ENCODE assay signal across 22 cellular contexts in the genomic region with DNA sequence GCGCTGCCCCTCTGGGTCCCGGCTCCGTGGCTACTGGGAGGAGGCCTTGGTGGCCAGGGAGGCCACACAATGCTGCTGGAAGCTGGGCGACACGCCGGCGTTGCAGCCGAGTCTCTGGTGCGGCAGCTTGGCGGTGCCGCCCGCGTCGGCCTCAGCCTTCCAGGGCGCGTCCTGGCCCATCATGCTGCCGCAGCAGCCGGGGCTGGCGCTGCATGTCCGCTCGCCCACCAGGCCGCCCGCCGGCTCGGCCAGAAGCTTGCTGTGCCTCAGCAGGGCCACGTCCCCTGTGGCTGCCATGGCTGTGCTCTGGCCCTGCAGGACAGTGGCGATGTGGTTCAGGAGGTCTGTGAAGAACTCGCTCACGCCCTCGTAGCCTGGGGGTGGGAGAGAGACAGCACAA. TPM values are rescaled to one million over a fixed set of nuclear protein-coding genes. Genes with fewer than 3 reads are reported as not detected.
A peak's percentile ranks its signal among the peaks of the same experiment; 100 is the strongest.
DNase-seq lines count a peak whose midpoint lies in the region; ATAC-seq and TF ChIP-seq lines count a peak whose summit lies in the region.
"Had no signal": no experiment of that assay in that cellular context is flagged by ENCODE, and none has a peak within 500 bp of the region (broad histone marks: within the 10 kb centered on the region; RNA-seq: fewer than 3 reads in every experiment).

No MANE protein-coding gene starts in this region.

- H3K27ac ChIP-seq in HEK293 (ENCODE audit: extremely low read depth, low read depth, low read length) (no peak overlapping the region), temporal lobe (ENCODE audit: low read depth, low read length) (peak overlapping the region; percentile 6), gastrocnemius medialis (no peak overlapping the region)
- H3K27ac ChIP-seq: A549 had no signal

- CTCF ChIA-PET in HEK293 (lab: Yijun Ruan, JAX), result interaction anchor here (1.3 kb wide), 1 partner anchor 172 kb away, joined by 3 read pairs; no protein-coding TSS in a partner anchor

- no peak for ATAC-seq in central memory CD8-positive, alpha-beta T cell (replicated peaks; ENCODE audit: extremely low read depth, poor library complexity, severe bottlenecking)
- ATAC-seq in gastrocnemius medialis (no peak), SK-N-SH treated with all-trans-retinoic acid at 6 μM for 48 hours (no peak)
- ATAC-seq: A549, GM23338 had no signal

- H3K27ac Mint-ChIP-seq in central memory CD8-positive, alpha-beta T cell (ENCODE audit: low read depth), result no peak overlapping the region
- H3K27ac Mint-ChIP-seq in glutamatergic neuron (ENCODE audit: unreplicated experiment), result peak overlapping the region; percentile 62
- H3K27ac Mint-ChIP-seq: CD4-positive, alpha-beta memory T cell; GM23338 had no signal

- no peak for TF ChIP-seq POLR2A in gastrocnemius medialis (IDR thresholded peaks at IDR 0.05)

- no peak overlapping the region for H3K4me3 ChIP-seq in HEK293 (ENCODE audit: low read depth, low read length)
- H3K4me3 ChIP-seq in gastrocnemius medialis, result no peak overlapping the region
- H3K4me3 ChIP-seq: A549, GM23338, HAP-1 had no signal

- intact Hi-C loops in gastrocnemius medialis (cut with DNase I; ENCODE audit: low total_unique reads), result no loop called here

- DNase-seq in central memory CD8-positive, alpha-beta T cell (ENCODE audit: low spot score in 2 of 2), result no peak
- DNase-seq in glutamatergic neuron (no peak), NCI-H1694 treated with DMSO at 0.1 percent for 48 hours (lab: John Stamatoyannopoulos, UW) (no peak), gastrocnemius medialis (no peak)
- DNase-seq: 8988T; ACHN; AML-193; BE2C; C1 segment of cervical spinal cord; Calu3; CD4-positive, alpha-beta memory T cell; COR-L47; DMS53; DMS79 treated with DMSO at 0.1 percent for 48 hours; GF-D8 had no signal

- no peaks in the 10 kb centered on the region for H3K9me3 ChIP-seq in HEK293 (ENCODE audit: control insufficient read depth, insufficient read depth, low read depth, low read length)
- H3K9me3 ChIP-seq in gastrocnemius medialis, result no peaks in the 10 kb centered on the region
- H3K9me3 ChIP-seq: A549, BE2C, HAP-1 had no signal

- no peaks in the 10 kb centered on the region for H3K4me1 ChIP-seq in HEK293 (ENCODE audit: control insufficient read depth, insufficient read depth, low read length)
- H3K4me1 ChIP-seq in gastrocnemius medialis, result no peaks in the 10 kb centered on the region
- H3K4me1 ChIP-seq: HAP-1 had no signal

- in situ Hi-C loops in gastrocnemius medialis (cut with MboI; ENCODE audit: low sequenced_read_pairs in 4 of 4), result no loop called here

- no peaks in the 10 kb centered on the region for H3K27me3 ChIP-seq in gastrocnemius medialis
- H3K27me3 ChIP-seq: BE2C had no signal

- H3K27me3 Mint-ChIP-seq in central memory CD8-positive, alpha-beta T cell, result no peaks in the 10 kb centered on the region
- peaks cover 12% of the 10 kb centered on the region for H3K27me3 Mint-ChIP-seq in glutamatergic neuron (ENCODE audit: unreplicated experiment)
- H3K27me3 Mint-ChIP-seq: CD4-positive, alpha-beta memory T cell had no signal

- H3K36me3 Mint-ChIP-seq in central memory CD8-positive, alpha-beta T cell (ENCODE audit: insufficient read depth), result peaks cover 12% of the 10 kb centered on the region
- no peaks in the 10 kb centered on the region for H3K36me3 Mint-ChIP-seq in glutamatergic neuron (ENCODE audit: unreplicated experiment)

- POLR2A ChIA-PET in HEK293 (lab: Yijun Ruan, JAX), result no interaction called here

- TF ChIP-seq CTCF in HEK293 (tag by site-specific recombination; IDR thresholded peaks at IDR 0.05), result no peak
- no peak for TF ChIP-seq CTCF in glutamatergic neuron (IDR thresholded peaks at IDR 0.05; ENCODE audit: partially characterized antibody, unreplicated experiment)
- TF ChIP-seq CTCF in gastrocnemius medialis (IDR thresholded peaks at IDR 0.05 in 4 of 5, conservative IDR thresholded peaks at IDR 0.05 in 1 of 5), result no peak

- H3K4me3 Mint-ChIP-seq in central memory CD8-positive, alpha-beta T cell, result peak overlapping the region; percentile 32
- H3K4me3 Mint-ChIP-seq in glutamatergic neuron (ENCODE audit: unreplicated experiment), result no peak overlapping the region
- H3K4me3 Mint-ChIP-seq: CD4-positive, alpha-beta memory T cell; GM23338 had no signal

- peaks cover 0 to 15% of the 10 kb centered on the region in 2 experiments; a peak in 1 of 3 replicates for H3K36me3 ChIP-seq in HEK293 (ENCODE audit: control insufficient read depth in 2 of 2, insufficient read depth in 1 of 2, low read length in 2 of 2)
- no peaks in the 10 kb centered on the region for H3K36me3 ChIP-seq in gastrocnemius medialis
- H3K36me3 ChIP-seq: HAP-1 had no signal

- H3K4me1 Mint-ChIP-seq in central memory CD8-positive, alpha-beta T cell, result no peaks in the 10 kb centered on the region
- peaks cover 26% of the 10 kb centered on the region for H3K4me1 Mint-ChIP-seq in glutamatergic neuron (ENCODE audit: low read depth, unreplicated experiment)
- H3K4me1 Mint-ChIP-seq: CD4-positive, alpha-beta memory T cell; GM23338 had no signal

- H3K9me3 Mint-ChIP-seq in central memory CD8-positive, alpha-beta T cell, result no peaks in the 10 kb centered on the region
- H3K9me3 Mint-ChIP-seq in glutamatergic neuron (ENCODE audit: unreplicated experiment), result peaks cover 13% of the 10 kb centered on the region
- H3K9me3 Mint-ChIP-seq: CD4-positive, alpha-beta memory T cell; GM23338 had no signal

TF ChIP-seq in HEK293, 187 proteins besides CTCF, POLR2A, EP300 and RAD21:
- TF ChIP-seq ZNF747 (tag by site-specific recombination; IDR thresholded peaks at IDR 0.05) (no peak), ZFHX2 (tag by site-specific recombination; conservative IDR thresholded peaks at IDR 0.05) (peak; percentile 40; the same call in 1 of the 2 replicates), ZNF548 (tag by site-specific recombination; IDR thresholded peaks at IDR 0.05) (no peak), ZNF146 (tag by site-specific recombination; IDR thresholded peaks at IDR 0.05) (no peak), EGR2 (tag by site-specific recombination; IDR thresholded peaks at IDR 0.05; ENCODE audit: low read depth) (0 out of 2 replicates have a peak, but pooled peaks have one; percentile 34), ZNF140 (tag by site-specific recombination; IDR thresholded peaks at IDR 0.05) (no peak), ZNF585B (tag by site-specific recombination; IDR thresholded peaks at IDR 0.05) (no peak)

TF ChIP-seq in SK-N-SH treated with all-trans-retinoic acid at 6 μM for 48 hours, 23 proteins besides CTCF, POLR2A, EP300 and RAD21:
- TF ChIP-seq TOX (CRISPR knock-in tag; IDR thresholded peaks at IDR 0.05; ENCODE audit: borderline replicate concordance), result no peak
- TF ChIP-seq BACH2 (CRISPR knock-in tag; IDR thresholded peaks at IDR 0.05; ENCODE audit: borderline replicate concordance), result no peak
- TF ChIP-seq, protein P1, sequence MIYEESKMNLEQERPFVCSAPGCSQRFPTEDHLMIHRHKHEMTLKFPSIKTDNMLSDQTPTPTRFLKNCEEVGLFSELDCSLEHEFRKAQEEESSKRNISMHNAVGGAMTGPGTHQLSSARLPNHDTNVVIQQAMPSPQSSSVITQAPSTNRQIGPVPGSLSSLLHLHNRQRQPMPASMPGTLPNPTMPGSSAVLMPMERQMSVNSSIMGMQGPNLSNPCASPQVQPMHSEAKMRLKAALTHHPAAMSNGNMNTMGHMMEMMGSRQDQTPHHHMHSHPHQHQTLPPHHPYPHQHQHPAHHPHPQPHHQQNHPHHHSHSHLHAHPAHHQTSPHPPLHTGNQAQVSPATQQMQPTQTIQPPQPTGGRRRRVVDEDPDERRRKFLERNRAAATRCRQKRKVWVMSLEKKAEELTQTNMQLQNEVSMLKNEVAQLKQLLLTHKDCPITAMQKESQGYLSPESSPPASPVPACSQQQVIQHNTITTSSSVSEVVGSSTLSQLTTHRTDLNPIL (CRISPR knock-in tag; IDR thresholded peaks at IDR 0.05; ENCODE audit: low read depth), result no peak
- TF ChIP-seq GLIS3 (CRISPR knock-in tag; IDR thresholded peaks at IDR 0.05), result no peak
- no peak for TF ChIP-seq PPARA (CRISPR knock-in tag; IDR thresholded peaks at IDR 0.05; ENCODE audit: borderline replicate concordance)
- TF ChIP-seq ESRRG (CRISPR knock-in tag; IDR thresholded peaks at IDR 0.05), result no peak

RNA-seq across cellular contexts. Expression of a gene that starts 18.6 kb away (rescaled TPM):
- total RNA-seq in glutamatergic neuron (ENCODE audit: unreplicated experiment) (663 TPM), temporal lobe (30.2 TPM), gastrocnemius medialis (under 1 TPM in 2 of 4 donors, not detected in 2; 0.22 to 0.25 TPM)
- total RNA-seq: CD4-positive, alpha-beta memory T cell; Daoy had no signal

Comparison
In these comparisons a context has a peak if more than half of its experiments do, and no peak if none do; other contexts are left out.
1. RNA of a gene that starts 18.6 kb away (total RNA-seq): 663 TPM in glutamatergic neuron (single experiment) and 30.2 TPM in temporal lobe (single experiment); 0.22 to 0.25 TPM in gastrocnemius medialis; every median in the first group is over 10 times any median in the second.